In genomic region chr2:117745537-117745936, GRCh38 we compare ENCODE assay signal across 36 cellular contexts.
"Had no signal": no experiment of that assay in that cellular context is flagged by ENCODE, and none has a peak within 500 bp of the region (broad histone marks: within the 10 kb centered on the region; RNA-seq: fewer than 3 reads in every experiment).

No MANE protein-coding gene starts in this region.

- ATAC-seq: activated CD4-positive, alpha-beta T cell treated with anti-CD3 and anti-CD28 coated beads for 36 hours; activated CD8-positive, alpha-beta memory T cell treated with anti-CD3 and anti-CD28 coated beads, Interleukin-2, amount 10 ng/mL, durations not matched to agents 7 days and 5 days; activated CD8-positive, alpha-beta T cell treated with anti-CD3 and anti-CD28 coated beads, Interleukin-2, amount 10 ng/mL, durations not matched to agents 7 days and 5 days; activated naive CD8-positive, alpha-beta T cell treated with anti-CD3 and anti-CD28 coated beads, Interleukin-2, amount 50 U/mL, for 24 hours; gastroesophageal sphincter; T-helper 17 cell had no signal

- H3K27me3 Mint-ChIP-seq: activated CD4-positive, alpha-beta memory T cell treated with anti-CD3 and anti-CD28 coated beads for 36 hours; activated CD4-positive, alpha-beta T cell treated with anti-CD3 and anti-CD28 coated beads, Interleukin-2, amount 10 ng/mL, durations not matched to agents 24 days and 14 days; activated CD8-positive, alpha-beta memory T cell treated with anti-CD3 and anti-CD28 coated beads, Interleukin-2, amount 10 ng/mL, durations not matched to agents 7 days and 5 days had no signal

- H3K4me1 Mint-ChIP-seq: activated CD4-positive, alpha-beta T cell treated with anti-CD3 and anti-CD28 coated beads for 36 hours; activated CD4-positive, alpha-beta T cell treated with anti-CD3 and anti-CD28 coated beads, Interleukin-2, amount 10 ng/mL, durations not matched to agents 24 days and 14 days; activated CD8-positive, alpha-beta memory T cell treated with anti-CD3 and anti-CD28 coated beads, Interleukin-2, amount 10 ng/mL, durations not matched to agents 7 days and 5 days; activated naive CD4-positive, alpha-beta T cell treated with anti-CD3 and anti-CD28 coated beads, Interleukin-2, amount 50 U/mL, for 24 hours; activated naive CD8-positive, alpha-beta T cell treated with anti-CD3 and anti-CD28 coated beads for 36 hours; activated naive CD8-positive, alpha-beta T cell treated with anti-CD3 and anti-CD28 coated beads, Interleukin-2, amount 50 U/mL, for 24 hours; T-helper 17 cell had no signal

- H3K27ac ChIP-seq: adrenal gland, ascending aorta, breast epithelium, cardiac muscle cell, colonic mucosa, epithelial cell of prostate, esophagus squamous epithelium, gastroesophageal sphincter, WERI-Rb-1 had no signal

- H3K27ac Mint-ChIP-seq: activated CD4-positive, alpha-beta memory T cell treated with anti-CD3 and anti-CD28 coated beads for 36 hours; activated CD4-positive, alpha-beta T cell treated with anti-CD3 and anti-CD28 coated beads for 36 hours; activated CD4-positive, alpha-beta T cell treated with anti-CD3 and anti-CD28 coated beads, Interleukin-2, amount 10 ng/mL, durations not matched to agents 24 days and 14 days; activated CD8-positive, alpha-beta memory T cell treated with anti-CD3 and anti-CD28 coated beads, Interleukin-2, amount 10 ng/mL, durations not matched to agents 7 days and 5 days; activated CD8-positive, alpha-beta T cell treated with anti-CD3 and anti-CD28 coated beads, Interleukin-2, amount 10 ng/mL, durations not matched to agents 7 days and 5 days; activated naive CD4-positive, alpha-beta T cell treated with anti-CD3 and anti-CD28 coated beads for 36 hours; activated naive CD4-positive, alpha-beta T cell treated with anti-CD3 and anti-CD28 coated beads, Interleukin-2, amount 50 U/mL, for 24 hours; activated naive CD8-positive, alpha-beta T cell treated with anti-CD3 and anti-CD28 coated beads for 36 hours; activated naive CD8-positive, alpha-beta T cell treated with anti-CD3 and anti-CD28 coated beads, Interleukin-2, amount 50 U/mL, for 24 hours; activated T-helper 1 cell treated with anti-CD3 and anti-CD28 coated beads, Interleukin-12 subunit alpha, Interleukin-12 subunit beta, Interleukin-2, Interleukin-4 antibody, amounts not matched to agents 30 ng/mL and 10 ng/mL and 1 ng/mL, durations not matched to agents 14 hours and 24 hours and 36 hours; activated T-helper 2 cell treated with anti-CD3 and anti-CD28 coated beads, Interferon-gamma antibody, Interleukin-2, Interleukin-4, amounts not matched to agents 10 μg/mL and 5 μg/mL and 100 μg/mL, durations not matched to agents 14 hours and 24 hours and 36 hours; T-helper 17 cell; T-helper 2 cell treated with Interferon-gamma antibody and Interleukin-4, amounts not matched to agents 5 μg/mL and 100 μg/mL, for 36 hours had no signal

- H3K27me3 ChIP-seq: adrenal gland, ascending aorta, breast epithelium, cardiac muscle cell, colonic mucosa, esophagus squamous epithelium, gastroesophageal sphincter had no signal

- H3K4me1 ChIP-seq: adrenal gland, ascending aorta, breast epithelium, colonic mucosa, esophagus squamous epithelium, gastroesophageal sphincter had no signal

- H3K4me3 ChIP-seq: adrenal gland, ascending aorta, breast epithelium, cardiac muscle cell, colonic mucosa, esophagus squamous epithelium, gastroesophageal sphincter had no signal

- H3K9me3 ChIP-seq: adrenal gland, ascending aorta, breast epithelium, colonic mucosa, esophagus squamous epithelium, gastroesophageal sphincter had no signal

- H3K36me3 Mint-ChIP-seq: activated CD4-positive, alpha-beta memory T cell treated with anti-CD3 and anti-CD28 coated beads for 36 hours; activated CD8-positive, alpha-beta memory T cell treated with anti-CD3 and anti-CD28 coated beads, Interleukin-2, amount 10 ng/mL, durations not matched to agents 7 days and 5 days; activated naive CD4-positive, alpha-beta T cell treated with anti-CD3 and anti-CD28 coated beads, Interleukin-2, amount 50 U/mL, for 24 hours; activated naive CD8-positive, alpha-beta T cell treated with anti-CD3 and anti-CD28 coated beads for 36 hours; brain had no signal

- DNase-seq: activated CD4-positive, alpha-beta memory T cell treated with anti-CD3 and anti-CD28 coated beads for 36 hours; activated CD4-positive, alpha-beta T cell treated with anti-CD3 and anti-CD28 coated beads for 36 hours; activated CD4-positive, alpha-beta T cell treated with anti-CD3 and anti-CD28 coated beads, Interleukin-2, amount 10 ng/mL, durations not matched to agents 24 days and 14 days; activated CD4-positive, CD25-positive, alpha-beta regulatory T cell; activated CD4-positive, CD25-positive, alpha-beta regulatory T cell treated with anti-CD3 and anti-CD28 coated beads, Interleukin-2, amount 50 U/mL, for 72 hours; activated CD8-positive, alpha-beta memory T cell treated with anti-CD3 and anti-CD28 coated beads, Interleukin-2, amount 10 ng/mL, durations not matched to agents 7 days and 5 days; activated CD8-positive, alpha-beta memory T cell treated with anti-CD3 and anti-CD28 coated beads, Interleukin-2, amount 50 U/mL, for 4 hours; activated CD8-positive, alpha-beta T cell treated with anti-CD3 and anti-CD28 coated beads, Interleukin-2, amount 10 ng/mL, durations not matched to agents 7 days and 5 days; activated effector memory CD4-positive, alpha-beta T cell treated with anti-CD3 and anti-CD28 coated beads, Interleukin-2, amount 50 U/mL, for 16 hours; activated naive CD4-positive, alpha-beta T cell treated with anti-CD3 and anti-CD28 coated beads for 36 hours; activated naive CD8-positive, alpha-beta T cell treated with anti-CD3 and anti-CD28 coated beads for 36 hours; activated naive CD8-positive, alpha-beta T cell treated with anti-CD3 and anti-CD28 coated beads, Interleukin-2, amount 50 U/mL, for 24 hours; activated T-cell treated with anti-CD3 and anti-CD28 coated beads, Interleukin-2, amount 50 U/mL, for 1 hour; activated T-cell treated with anti-CD3 and anti-CD28 coated beads, Interleukin-2, amount 50 U/mL, for 48 hours; adrenal gland; amygdala; central memory CD4-positive, alpha-beta T cell; cerebellar nuclear complex; colonic mucosa; effector CD8-positive, alpha-beta T cell; esophagus squamous epithelium; foreskin melanocyte; T-helper 1 cell; T-helper 17 cell; T1000; WERI-Rb-1 had no signal

- H3K9me3 Mint-ChIP-seq: activated CD4-positive, alpha-beta memory T cell treated with anti-CD3 and anti-CD28 coated beads for 36 hours; activated CD4-positive, alpha-beta T cell treated with anti-CD3 and anti-CD28 coated beads, Interleukin-2, amount 10 ng/mL, durations not matched to agents 24 days and 14 days; activated naive CD4-positive, alpha-beta T cell treated with anti-CD3 and anti-CD28 coated beads for 36 hours; activated naive CD4-positive, alpha-beta T cell treated with anti-CD3 and anti-CD28 coated beads, Interleukin-2, amount 50 U/mL, for 24 hours; activated naive CD8-positive, alpha-beta T cell treated with anti-CD3 and anti-CD28 coated beads for 36 hours; activated naive CD8-positive, alpha-beta T cell treated with anti-CD3 and anti-CD28 coated beads, Interleukin-2, amount 50 U/mL, for 24 hours; activated T-helper 1 cell treated with anti-CD3 and anti-CD28 coated beads, Interleukin-12 subunit alpha, Interleukin-12 subunit beta, Interleukin-2, Interleukin-4 antibody, amounts not matched to agents 30 ng/mL and 10 ng/mL and 1 ng/mL, durations not matched to agents 14 hours and 24 hours and 36 hours; activated T-helper 2 cell treated with anti-CD3 and anti-CD28 coated beads, Interferon-gamma antibody, Interleukin-2, Interleukin-4, amounts not matched to agents 10 μg/mL and 5 μg/mL and 100 μg/mL, durations not matched to agents 14 hours and 24 hours and 36 hours; T-helper 2 cell treated with Interferon-gamma antibody and Interleukin-4, amounts not matched to agents 5 μg/mL and 100 μg/mL, for 36 hours had no signal

- H3K36me3 ChIP-seq: adrenal gland, ascending aorta, breast epithelium, cardiac muscle cell, colonic mucosa, esophagus squamous epithelium, gastroesophageal sphincter, WERI-Rb-1 had no signal

- H3K4me3 Mint-ChIP-seq: activated CD4-positive, alpha-beta memory T cell treated with anti-CD3 and anti-CD28 coated beads for 36 hours; activated CD4-positive, alpha-beta T cell treated with anti-CD3 and anti-CD28 coated beads for 36 hours; activated CD4-positive, alpha-beta T cell treated with anti-CD3 and anti-CD28 coated beads, Interleukin-2, amount 10 ng/mL, durations not matched to agents 24 days and 14 days; activated CD8-positive, alpha-beta memory T cell treated with anti-CD3 and anti-CD28 coated beads, Interleukin-2, amount 10 ng/mL, durations not matched to agents 7 days and 5 days; activated CD8-positive, alpha-beta T cell treated with anti-CD3 and anti-CD28 coated beads, Interleukin-2, amount 10 ng/mL, durations not matched to agents 7 days and 5 days; activated naive CD4-positive, alpha-beta T cell treated with anti-CD3 and anti-CD28 coated beads for 36 hours; activated naive CD4-positive, alpha-beta T cell treated with anti-CD3 and anti-CD28 coated beads, Interleukin-2, amount 50 U/mL, for 24 hours; activated naive CD8-positive, alpha-beta T cell treated with anti-CD3 and anti-CD28 coated beads for 36 hours; activated naive CD8-positive, alpha-beta T cell treated with anti-CD3 and anti-CD28 coated beads, Interleukin-2, amount 50 U/mL, for 24 hours; activated T-helper 1 cell treated with anti-CD3 and anti-CD28 coated beads, Interleukin-12 subunit alpha, Interleukin-12 subunit beta, Interleukin-2, Interleukin-4 antibody, amounts not matched to agents 30 ng/mL and 10 ng/mL and 1 ng/mL, durations not matched to agents 14 hours and 24 hours and 36 hours; brain; T-helper 17 cell; T-helper 2 cell treated with Interferon-gamma antibody and Interleukin-4, amounts not matched to agents 5 μg/mL and 100 μg/mL, for 36 hours had no signal
